In genomic region chr17:48623583-48623982, GRCh38 we compare ENCODE assay signal across 1 cellular context.
A peak's percentile ranks its signal among the peaks of the same experiment; 100 is the strongest.
TF ChIP-seq lines count a peak whose summit lies in the region.

No MANE protein-coding gene starts in this region.

TF ChIP-seq in K562, 482 proteins besides CTCF, POLR2A, EP300 and RAD21 (continued from another document and continues in another):
- no peak for TF ChIP-seq ZBTB40 (IDR thresholded peaks at IDR 0.05)
- TF ChIP-seq ZBTB40 (CRISPR knock-in tag; IDR thresholded peaks at IDR 0.05): no peak
- TF ChIP-seq SMAD2 (IDR thresholded peaks at IDR 0.05; ENCODE audit: low read depth, low read length): no peak
- TF ChIP-seq CC2D1A (IDR thresholded peaks at IDR 0.05): no peak
- TF ChIP-seq ZNF274 (IDR thresholded peaks at IDR 0.05; ENCODE audit: borderline replicate concordance, low read depth, low read length): no peak
- no peak for TF ChIP-seq PREB (CRISPR knock-in tag; IDR thresholded peaks at IDR 0.05)
- no peak for TF ChIP-seq ZBTB5 (IDR thresholded peaks at IDR 0.05)
- TF ChIP-seq ELF4 (CRISPR knock-in tag; IDR thresholded peaks at IDR 0.05): peak; percentile 66; the same call in 1 of the 2 replicates
- no peak for TF ChIP-seq PTBP1 (IDR thresholded peaks at IDR 0.05; ENCODE audit: low read depth, low read length)
- no peak for TF ChIP-seq GMEB1 (CRISPR knock-in tag; IDR thresholded peaks at IDR 0.05)
- no peak for TF ChIP-seq ZNF79 (CRISPR knock-in tag; IDR thresholded peaks at IDR 0.05; ENCODE audit: low read depth)
- TF ChIP-seq NCOA1 (IDR thresholded peaks at IDR 0.05; ENCODE audit: low read depth): no peak
- peak; percentile 76 for TF ChIP-seq ARID1B (IDR thresholded peaks at IDR 0.05)
- 0 out of 2 replicates have a peak, but pooled peaks have one; percentile 29 for TF ChIP-seq SOX6 (IDR thresholded peaks at IDR 0.05)
- no peak for TF ChIP-seq ZBTB17 (CRISPR knock-in tag; IDR thresholded peaks at IDR 0.05)
- no peak for TF ChIP-seq FOXJ2 (tag; IDR thresholded peaks at IDR 0.05)
- TF ChIP-seq NBN (IDR thresholded peaks at IDR 0.05; ENCODE audit: low read depth): 0 out of 2 replicates have a peak, but pooled peaks have one; percentile 57
- TF ChIP-seq MAX (CRISPR knock-in tag; IDR thresholded peaks at IDR 0.05): peak; percentile 65; the same call in 1 of the 2 replicates
- peak; percentile 11; the same call in 1 of the 2 replicates for TF ChIP-seq CXXC5 (CRISPR knock-in tag; IDR thresholded peaks at IDR 0.05)
- no peak for TF ChIP-seq ZNF77 (CRISPR knock-in tag; IDR thresholded peaks at IDR 0.05)
- TF ChIP-seq MYC (IDR thresholded peaks at IDR 0.05; ENCODE audit: low read depth, low read length): 0 out of 2 replicates have a peak, but pooled peaks have one; percentile 45
- no peak for TF ChIP-seq MYC (CRISPR knock-in tag; IDR thresholded peaks at IDR 0.05; ENCODE audit: borderline replicate concordance, low read depth)
- no peak for TF ChIP-seq MED1 (CRISPR knock-in tag; IDR thresholded peaks at IDR 0.05; ENCODE audit: borderline replicate concordance)
- TF ChIP-seq FOXK1 (CRISPR knock-in tag; IDR thresholded peaks at IDR 0.05; ENCODE audit: borderline replicate concordance): no peak
- no peak for TF ChIP-seq NFYB (IDR thresholded peaks at IDR 0.05; ENCODE audit: extremely low read depth, insufficient read length)
- 0 out of 2 replicates have a peak, but pooled peaks have one; percentile 43 for TF ChIP-seq SP1 (CRISPR knock-in tag; IDR thresholded peaks at IDR 0.05)
- TF ChIP-seq ATF2 (CRISPR knock-in tag; IDR thresholded peaks at IDR 0.05): no peak
- TF ChIP-seq CREB3 (tag; conservative IDR thresholded peaks at IDR 0.05; ENCODE audit: low read depth): no peak
- TF ChIP-seq ZEB2 (IDR thresholded peaks at IDR 0.05): no peak
- no peak for TF ChIP-seq RBM14 (IDR thresholded peaks at IDR 0.05; ENCODE audit: borderline replicate concordance, insufficient read depth, low read depth, low read length)
- TF ChIP-seq NONO (IDR thresholded peaks at IDR 0.05; ENCODE audit: low read depth in 2 of 2, low read length in 1 of 2): no peak
- no peak for TF ChIP-seq ZNF282 (CRISPR knock-in tag; IDR thresholded peaks at IDR 0.05)
- TF ChIP-seq ZNF212 (CRISPR knock-in tag; IDR thresholded peaks at IDR 0.05): no peak
- TF ChIP-seq MEIS2 (IDR thresholded peaks at IDR 0.05; ENCODE audit: partially characterized antibody): peak; percentile 48
- TF ChIP-seq ZMIZ1 (IDR thresholded peaks at IDR 0.05; ENCODE audit: low read depth in 2 of 2, low read length in 2 of 2): no peak
- TF ChIP-seq HDAC1 (IDR thresholded peaks at IDR 0.05): no peak; a peak in 1 of 4 replicates
- TF ChIP-seq DLX4 (CRISPR knock-in tag; IDR thresholded peaks at IDR 0.05): no peak
- no peak for TF ChIP-seq PATZ1 (CRISPR knock-in tag; IDR thresholded peaks at IDR 0.05; ENCODE audit: borderline replicate concordance)
